In the genomic region with DNA sequence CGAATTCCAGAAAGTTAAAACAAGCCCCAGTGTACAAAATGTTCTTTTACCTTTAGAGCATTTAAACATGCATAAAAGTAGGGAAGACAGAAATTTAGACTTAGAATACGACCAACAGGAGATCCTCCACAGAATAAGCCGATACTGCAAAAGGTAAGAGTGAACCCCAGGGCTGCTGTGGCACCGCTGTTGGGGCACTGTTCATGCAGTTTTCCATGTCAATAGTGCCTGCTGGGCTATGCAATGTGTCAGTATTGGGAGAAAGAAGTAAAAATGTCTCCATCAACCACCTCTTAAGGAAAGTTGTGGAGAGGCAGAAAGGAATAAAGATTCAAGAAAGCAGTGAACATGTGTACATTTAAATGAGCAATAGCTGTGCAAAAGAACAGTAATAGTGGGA, we compare ENCODE assay signal across 12 cellular contexts.
DNase-seq lines count a peak whose midpoint lies in the region; ATAC-seq, FAIRE-seq and TF ChIP-seq lines count a peak whose summit lies in the region.
"Had no signal": no experiment of that assay in that cellular context is flagged by ENCODE, and none has a peak within 500 bp of the region (broad histone marks: within the 10 kb centered on the region; RNA-seq: fewer than 3 reads in every experiment).

No MANE protein-coding gene starts in this region.

- H3K4me3 ChIP-seq in HCT116 (replicated peaks in 1 of 2; ENCODE audit: low read depth in 1 of 2, low read length in 2 of 2), result no peak overlapping the region
- peak overlapping the region in 1 of 4 experiments; percentile 24; a peak in 2 of 8 replicates for H3K4me3 ChIP-seq in H1 (ENCODE audit: extremely low read depth in 1 of 4, insufficient read depth in 2 of 4, low read depth in 3 of 4, low read length in 4 of 4)
- H3K4me3 ChIP-seq: BLaER1 treated with 17β-estradiol and CSF1 and Interleukin-3, amounts not matched to agents 10 nM and 100 nM had no signal

- H3K9ac ChIP-seq in HCT116 (ENCODE audit: low read length) (no peak overlapping the region), H1 (replicated peaks in 1 of 4; ENCODE audit: extremely low read depth in 1 of 4, low read depth in 3 of 4, low read length in 3 of 4) (no peak overlapping the region)
- H3K9ac ChIP-seq: BLaER1 treated with 17β-estradiol and CSF1 and Interleukin-3, amounts not matched to agents 10 nM and 100 nM had no signal

- H3K14ac ChIP-seq in H1 (ENCODE audit: insufficient read length), result no peak overlapping the region

- RAD21 ChIA-PET in HCT116 (lab: Charles Lee; ENCODE audit: low non-redundant PET in 1 of 2, low total read pairs in 2 of 2, uncharacterized antibody in 2 of 2, unreplicated experiment in 2 of 2), result no interaction called here

- BruUV-seq in HCT116 (replicated peaks; lab: Mats Ljungman, UMichigan), result no TSS peak

- H3K4ac ChIP-seq in H1 (replicated peaks; ENCODE audit: insufficient read length, low read depth, low read length), result no peak overlapping the region

- H4K5ac ChIP-seq in H1 (ENCODE audit: insufficient read length, low read depth, low read length), result no peak overlapping the region

- H3K9me2 ChIP-seq in HCT116 (ENCODE audit: insufficient read depth), result no peaks in the 10 kb centered on the region

- no peaks in the 10 kb centered on the region for H3K36me3 ChIP-seq in HCT116 (ENCODE audit: control insufficient read depth in 1 of 2, insufficient read depth in 2 of 2, low read length in 2 of 2)
- no peaks in the 10 kb centered on the region for H3K36me3 ChIP-seq in H1 (ENCODE audit: control insufficient read depth in 2 of 4, insufficient read depth in 4 of 4, low read length in 3 of 4)
- H3K36me3 ChIP-seq: BLaER1 treated with 17β-estradiol and CSF1 and Interleukin-3, amounts not matched to agents 10 nM and 100 nM had no signal

- no peaks in the 10 kb centered on the region for H3K4me1 ChIP-seq in HCT116 (ENCODE audit: control insufficient read depth in 1 of 2, insufficient read depth in 2 of 2, low read length in 2 of 2)
- no peaks in the 10 kb centered on the region; a peak in 2 of 7 replicates for H3K4me1 ChIP-seq in H1 (replicated peaks in 1 of 4; ENCODE audit: control insufficient read depth in 3 of 4, insufficient read depth in 4 of 4, low read length in 3 of 4)

- H2BK15ac ChIP-seq in H1 (ENCODE audit: low read length), result no peak overlapping the region

- H4K20me1 ChIP-seq in HCT116 (ENCODE audit: insufficient read depth) (no peaks in the 10 kb centered on the region), H1 (replicated peaks in 1 of 2; ENCODE audit: control insufficient read depth in 1 of 2, insufficient read depth in 2 of 2, low read length in 2 of 2) (no peaks in the 10 kb centered on the region)
- H4K20me1 ChIP-seq: BLaER1 treated with 17β-estradiol and CSF1 and Interleukin-3, amounts not matched to agents 10 nM and 100 nM had no signal

- intact Hi-C loops in HCT116 (cut with micrococcal nuclease), result no loop called here

- H4K91ac ChIP-seq in H1 (replicated peaks; ENCODE audit: insufficient read length, low read length), result peak overlapping the region; percentile 8

- DNase-seq in HCT116 (ENCODE audit: low read depth, low spot score) (no peak), H1 (ENCODE audit: low read depth in 1 of 2, low spot score in 2 of 2) (no peak), iPS-NIHi11 (ENCODE audit: low spot score) (peak; percentile 29), HCEC 1CT (no peak), NOMO-1 treated with dmso at 0.1 percent for 144 hours (lab: John Stamatoyannopoulos, UW; ENCODE audit: unreplicated experiment) (no peak), NCI-H1417 treated with DMSO at 0.1 percent for 48 hours (lab: John Stamatoyannopoulos, UW) (no peak)
- DNase-seq in activated CD8-positive, alpha-beta memory T cell treated with anti-CD3 and anti-CD28 coated beads, Interleukin-2, amount 50 U/mL, for 4 hours, result no peak
- DNase-seq: Calu3; CD8-positive, alpha-beta T cell; DMS79 treated with DMSO at 0.1 percent for 48 hours; GF-D8 had no signal

- TF ChIP-seq RAD21 in HCT116 (IDR thresholded peaks at IDR 0.05; ENCODE audit: low read depth), result no peak
- TF ChIP-seq RAD21 in H1 (IDR thresholded peaks at IDR 0.05 in 1 of 2, conservative IDR thresholded peaks at IDR 0.05 in 1 of 2; ENCODE audit: low read depth in 2 of 2, low read length in 2 of 2), result peak in 1 of 2 experiments; percentile 32; a peak in 2 of 4 replicates

- POLR2A ChIA-PET in HCT116 (lab: Charles Lee) (no interaction called here), H1 (lab: Charles Lee; ENCODE audit: partially characterized antibody) (no interaction called here)

- no peak overlapping the region for H3K23ac ChIP-seq in H1 (ENCODE audit: insufficient read length)

- 24% methylated on average over 4 of the region's 4 CpGs; no CpG with 5 or more reads in 1 of the 2 experiments for WGBS in H1 (ENCODE audit: extremely low coverage in 1 of 2, insufficient coverage in 1 of 2, insufficient read length in 1 of 2, insufficient replicate concordance in 2 of 2, low coverage in 1 of 2, low lambda C conversion rate in 2 of 2, missing lambda C conversion rate in 1 of 2), 2 experiments

- no peak for ATAC-seq in HCT116
- ATAC-seq: CD8-positive, alpha-beta T cell had no signal

- TF ChIP-seq POLR2A in HCT116 (IDR thresholded peaks at IDR 0.05; ENCODE audit: borderline replicate concordance, extremely low read depth, insufficient read depth, insufficient read length) (no peak), H1 (IDR thresholded peaks at IDR 0.05; ENCODE audit: control extremely low read depth in 1 of 2, low read depth in 2 of 2, low read length in 2 of 2) (no peak)

- no peaks in the 10 kb centered on the region for H3K27me3 ChIP-seq in HCT116 (ENCODE audit: insufficient read depth, low read length)
- H3K27me3 ChIP-seq in H1 (replicated peaks in 1 of 4; ENCODE audit: control insufficient read depth in 3 of 4, extremely low read depth in 1 of 4, insufficient read depth in 3 of 4, low read length in 3 of 4), result no peaks in the 10 kb centered on the region
- H3K27me3 ChIP-seq: BLaER1 treated with 17β-estradiol and CSF1 and Interleukin-3, amounts not matched to agents 10 nM and 100 nM had no signal

- no peaks in the 10 kb centered on the region for H3K79me2 ChIP-seq in HCT116 (ENCODE audit: insufficient read depth, low read length)
- no peaks in the 10 kb centered on the region for H3K79me2 ChIP-seq in H1 (ENCODE audit: control insufficient read depth in 1 of 2, insufficient read depth in 2 of 2, low read length in 2 of 2)

- CTCF ChIA-PET in HCT116 (lab: Charles Lee) (interaction anchor here (0.8 kb wide), 1 partner anchor 212 kb away, joined by 3 read pairs; no protein-coding TSS in a partner anchor), H1 (lab: Charles Lee; ENCODE audit: partially characterized antibody) (no interaction called here)

- H2BK5ac ChIP-seq in H1 (ENCODE audit: low read depth, low read length), result no peak overlapping the region

- H3K27ac ChIP-seq in HCT116 (ENCODE audit: low read depth, low read length) (no peak overlapping the region), H1 (ENCODE audit: low read depth, low read length) (no peak overlapping the region)
- H3K27ac ChIP-seq: BLaER1 treated with 17β-estradiol and CSF1 and Interleukin-3, amounts not matched to agents 10 nM and 100 nM had no signal

- H3K56ac ChIP-seq in H1 (replicated peaks; ENCODE audit: insufficient read length, low read depth, low read length), result no peak overlapping the region

- H3K4me2 ChIP-seq in HCT116 (ENCODE audit: low read length) (no peak overlapping the region), H1 (ENCODE audit: insufficient read depth in 1 of 2, low read depth in 2 of 2, low read length in 2 of 2) (peak overlapping the region; percentile 32 to 50; a peak in 1 of 4 replicates)
- H3K4me2 ChIP-seq: BLaER1 treated with 17β-estradiol and CSF1 and Interleukin-3, amounts not matched to agents 10 nM and 100 nM had no signal

- H2BK20ac ChIP-seq in H1 (ENCODE audit: low read length), result no peak overlapping the region

- TF ChIP-seq EP300 in H1 (IDR thresholded peaks at IDR 0.05; ENCODE audit: borderline replicate concordance in 1 of 2, low read depth in 2 of 2, low read length in 2 of 2), result peak in 1 of 2 experiments; percentile 69; a peak in 1 of 3 replicates

- H4K8ac ChIP-seq in H1 (ENCODE audit: extremely low read depth, insufficient read depth, low read length), result no peak overlapping the region

- H2BK120ac ChIP-seq in H1 (replicated peaks; ENCODE audit: low read depth, low read length), result no peak overlapping the region

- H3K79me1 ChIP-seq in H1 (ENCODE audit: low read depth, low read length), result no peaks in the 10 kb centered on the region

- TF ChIP-seq CTCF in HCT116 (IDR thresholded peaks at IDR 0.05 in 2 of 3, conservative IDR thresholded peaks at IDR 0.05 in 1 of 3; ENCODE audit: borderline replicate concordance in 1 of 3, insufficient read depth in 1 of 3, low read depth in 2 of 3, low read length in 2 of 3), result no peak
- TF ChIP-seq CTCF in H1 (IDR thresholded peaks at IDR 0.05; ENCODE audit: control extremely low read depth in 1 of 3, insufficient read depth in 1 of 3, low read depth in 1 of 3, low read length in 3 of 3), result no peak

- H2AK5ac ChIP-seq in H1 (ENCODE audit: low read depth, low read length), result no peak overlapping the region

- H3K9me3 ChIP-seq in HCT116 (ENCODE audit: control insufficient read depth in 1 of 2, insufficient read depth in 1 of 2, low read depth in 1 of 2, low read length in 2 of 2), result no peaks in the 10 kb centered on the region
- H3K9me3 ChIP-seq in H1 (ENCODE audit: insufficient read depth in 2 of 2, low read depth in 1 of 2, low read length in 1 of 2), result no peaks in the 10 kb centered on the region
- H3K9me3 ChIP-seq: BLaER1 treated with 17β-estradiol and CSF1 and Interleukin-3, amounts not matched to agents 10 nM and 100 nM had no signal

- FAIRE-seq in H1 (lab: Jason Lieb, UNC), result peak; percentile 45

- no peaks in the 10 kb centered on the region for H3K23me2 ChIP-seq in H1 (ENCODE audit: low read depth, low read length)

- H3K18ac ChIP-seq in H1 (ENCODE audit: extremely low read depth, low read length), result no peak overlapping the region

- peak overlapping the region; percentile 58 for H2AFZ ChIP-seq in HCT116 (ENCODE audit: low read depth, low read length, poor library complexity, severe bottlenecking)
- H2AFZ ChIP-seq in H1 (ENCODE audit: low read length), result no peak overlapping the region

- H2BK12ac ChIP-seq in H1 (ENCODE audit: low read depth, low read length), result no peak overlapping the region

TF ChIP-seq in HCT116, 20 proteins besides CTCF, POLR2A, EP300 and RAD21:
- no peak for TF ChIP-seq SP1 (IDR thresholded peaks at IDR 0.05; ENCODE audit: low read depth)
- TF ChIP-seq POLR2AphosphoS5 (IDR thresholded peaks at IDR 0.05; ENCODE audit: low read depth, low read length), result no peak
- TF ChIP-seq TCF7L2 (IDR thresholded peaks at IDR 0.05; ENCODE audit: borderline replicate concordance, extremely low read depth, insufficient read depth, insufficient read length), result no peak
- no peak for TF ChIP-seq CEBPB (IDR thresholded peaks at IDR 0.05; ENCODE audit: low read depth)

TF ChIP-seq in H1, 55 proteins besides CTCF, POLR2A, EP300 and RAD21 (continues in another document):
- TF ChIP-seq YY1 (IDR thresholded peaks at IDR 0.05; ENCODE audit: low read depth, low read length) (peak; percentile 52; the same call in 1 of the 2 replicates), HDAC2 (IDR thresholded peaks at IDR 0.05; ENCODE audit: borderline replicate concordance in 1 of 2, low read depth in 2 of 2, low read length in 2 of 2) (peak in 1 of 2 experiments; percentile 89; a peak in 1 of 4 replicates), TEAD4 (IDR thresholded peaks at IDR 0.05; ENCODE audit: low read depth, low read length) (peak; percentile 47; the same call in 1 of the 2 replicates), KDM4A (IDR thresholded peaks at IDR 0.05; ENCODE audit: low read depth, low read length, severe bottlenecking) (no peak)

Comparison
In these comparisons a context has a peak if more than half of its experiments do, and no peak if none do; other contexts are left out.
1. Of the 16 proteins assayed by ChIP-seq in both H1 and HCT116: peak only in H1: SP1 and YY1; only in HCT116: none; in both: none; in neither: 13; mixed calls (peak in some experiments, not most) for 1.